Comparison of ENCODE assay signal across 15 cellular contexts in the genomic region with DNA sequence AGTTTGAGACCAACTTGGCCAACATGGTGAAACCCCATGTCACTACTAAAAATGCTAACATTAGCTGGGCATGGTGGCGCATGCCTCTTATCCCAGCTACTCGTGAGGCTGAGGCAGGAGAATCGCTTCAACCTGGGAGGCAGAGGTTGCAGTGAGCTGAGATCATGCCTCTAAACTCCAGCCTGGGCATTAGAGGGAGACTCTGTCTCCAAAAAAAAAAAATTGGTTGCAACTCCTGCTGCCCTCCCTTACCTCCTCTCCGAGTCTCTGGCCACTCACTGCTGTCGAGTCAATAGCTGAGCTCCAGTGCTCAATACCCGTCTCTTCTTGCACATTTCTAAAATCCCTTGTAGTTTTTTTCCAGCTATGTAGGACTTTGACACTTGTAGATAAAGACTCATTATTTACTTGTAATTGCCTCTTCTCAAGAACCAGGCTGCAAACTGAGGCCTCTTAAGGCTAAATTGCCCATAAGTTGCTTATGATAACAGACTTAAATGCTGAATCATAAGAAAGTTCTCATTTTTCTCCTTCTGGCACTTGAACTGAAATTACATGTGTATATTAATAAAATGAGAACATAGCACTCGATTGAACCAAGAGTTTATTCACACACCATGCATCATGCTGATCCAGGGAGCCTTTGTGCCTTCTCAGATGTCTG. TPM values are rescaled to one million over a fixed set of nuclear protein-coding genes. Genes with fewer than 3 reads are reported as not detected.
DNase-seq lines count a peak whose midpoint lies in the region; ATAC-seq, FAIRE-seq and TF ChIP-seq lines count a peak whose summit lies in the region.
"Had no signal": no experiment of that assay in that cellular context is flagged by ENCODE, and none has a peak within 500 bp of the region (broad histone marks: within the 10 kb centered on the region; RNA-seq: fewer than 3 reads in every experiment).

No MANE protein-coding gene starts in this region.

- H3K4me3 Mint-ChIP-seq in activated CD8-positive, alpha-beta memory T cell treated with anti-CD3 and anti-CD28 coated beads, Interleukin-2, amount 10 ng/mL, durations not matched to agents 7 days and 5 days: peak overlapping the region; percentile 44

- CTCF ChIA-PET in activated CD8-positive, alpha-beta memory T cell treated with anti-CD3 and anti-CD28 coated beads, Interleukin-2, amount 10 ng/mL, durations not matched to agents 7 days and 5 days (lab: Charles Lee): interaction anchor here (0.6 to 2.3 kb wide), 4 partner anchors 11 to 160 kb away, joined by 3 to 12 read pairs (median 3); no protein-coding TSS in a partner anchor

- H3K4me2 ChIP-seq in OCI-LY3 (ENCODE audit: low read length): peak overlapping the region; percentile 78; the same call in 1 of the 2 replicates
- H3K4me2 ChIP-seq: PC-9 had no signal

- no peaks in the 10 kb centered on the region for H3K9me3 Mint-ChIP-seq in activated CD8-positive, alpha-beta memory T cell treated with anti-CD3 and anti-CD28 coated beads, Interleukin-2, amount 10 ng/mL, durations not matched to agents 7 days and 5 days (ENCODE audit: low read depth)

- peaks cover 89% of the 10 kb centered on the region for H3K4me1 Mint-ChIP-seq in activated CD8-positive, alpha-beta memory T cell treated with anti-CD3 and anti-CD28 coated beads, Interleukin-2, amount 10 ng/mL, durations not matched to agents 7 days and 5 days

- H3K4me3 ChIP-seq in OCI-LY3 (ENCODE audit: low read length) (no peak overlapping the region), colonic mucosa (no peak overlapping the region), small intestine (ENCODE audit: low read depth in 1 of 2, low read length in 2 of 2) (peak overlapping the region in 1 of 2 donors; percentile 34)
- H3K4me3 ChIP-seq: coronary artery, esophagus muscularis mucosa, PC-9 had no signal

- H3K27me3 Mint-ChIP-seq in activated CD8-positive, alpha-beta memory T cell treated with anti-CD3 and anti-CD28 coated beads, Interleukin-2, amount 10 ng/mL, durations not matched to agents 7 days and 5 days: no peaks in the 10 kb centered on the region

- DNase-seq in activated CD8-positive, alpha-beta memory T cell treated with anti-CD3 and anti-CD28 coated beads, Interleukin-2, amount 10 ng/mL, durations not matched to agents 7 days and 5 days: no peak
- DNase-seq in activated CD8-positive, alpha-beta memory T cell treated with anti-CD3 and anti-CD28 coated beads, Interleukin-2, amount 50 U/mL, for 48 hours: no peak
- DNase-seq in colonic mucosa (no peak), small intestine (peak; percentile 83), RPMI8226 (no peak), cerebellar cortex (ENCODE audit: low spot score) (no peak)
- DNase-seq: amniotic stem cell; mesendoderm; NCI-H446; PC-9; stimulated activated CD4-positive, alpha-beta T cell treated with anti-CD3 and anti-CD28 coated beads, Interleukin-12 subunit alpha, Interleukin-12 subunit beta, amount 100 ng/mL, for 4 hours had no signal

- H3K27me3 ChIP-seq in OCI-LY3 (ENCODE audit: low read depth, low read length): no peaks in the 10 kb centered on the region
- no peaks in the 10 kb centered on the region for H3K27me3 ChIP-seq in colonic mucosa
- no peaks in the 10 kb centered on the region for H3K27me3 ChIP-seq in small intestine (ENCODE audit: control insufficient read depth in 2 of 2, insufficient read depth in 2 of 2, low read length in 2 of 2)
- H3K27me3 ChIP-seq: esophagus muscularis mucosa had no signal

- H2AFZ ChIP-seq in OCI-LY3 (ENCODE audit: low read depth, low read length): no peak overlapping the region
- H2AFZ ChIP-seq: PC-9 had no signal

- H3K36me3 ChIP-seq in OCI-LY3 (replicated peaks; ENCODE audit: low read depth, low read length) (no peaks in the 10 kb centered on the region), colonic mucosa (no peaks in the 10 kb centered on the region), small intestine (ENCODE audit: control insufficient read depth in 2 of 2, insufficient read depth in 2 of 2, low read length in 2 of 2) (no peaks in the 10 kb centered on the region)
- H3K36me3 ChIP-seq: esophagus muscularis mucosa had no signal

- H3K27ac ChIP-seq in OCI-LY3 (ENCODE audit: low read length): no peak overlapping the region
- peak overlapping the region; percentile 10 for H3K27ac ChIP-seq in colonic mucosa
- H3K27ac ChIP-seq in small intestine (ENCODE audit: low read depth in 1 of 2, low read length in 1 of 2): peak overlapping the region; percentile 71
- H3K27ac ChIP-seq: coronary artery, esophagus muscularis mucosa, PC-9 had no signal

- no peaks in the 10 kb centered on the region for H3K9me3 ChIP-seq in OCI-LY3 (ENCODE audit: insufficient read depth, low read length)
- no peaks in the 10 kb centered on the region for H3K9me3 ChIP-seq in colonic mucosa
- no peaks in the 10 kb centered on the region for H3K9me3 ChIP-seq in small intestine (ENCODE audit: control insufficient read depth, low read depth)
- H3K9me3 ChIP-seq: esophagus muscularis mucosa had no signal

- TF ChIP-seq CTCF in OCI-LY3 (IDR thresholded peaks at IDR 0.05; ENCODE audit: low read depth, low read length) (no peak), colonic mucosa (IDR thresholded peaks at IDR 0.05) (no peak)

- peak overlapping the region; percentile 81 for H3K27ac Mint-ChIP-seq in activated CD8-positive, alpha-beta memory T cell treated with anti-CD3 and anti-CD28 coated beads, Interleukin-2, amount 10 ng/mL, durations not matched to agents 7 days and 5 days

- intact Hi-C loops in colonic mucosa (cut with DNase I): no loop called here

- no peak for FAIRE-seq in small intestine (lab: Jason Lieb, UNC)

- H3K4me1 ChIP-seq in OCI-LY3 (ENCODE audit: low read length) (peaks cover 80% of the 10 kb centered on the region), colonic mucosa (peaks cover 4% of the 10 kb centered on the region), small intestine (ENCODE audit: control insufficient read depth in 2 of 2, insufficient read depth in 1 of 2, low read depth in 1 of 2, low read length in 1 of 2) (peaks cover 14 to 42% of the 10 kb centered on the region in 2 donors)

- H4K20me1 ChIP-seq in OCI-LY3 (ENCODE audit: insufficient read depth, low read length): peaks cover 8% of the 10 kb centered on the region; the same call in 1 of the 2 replicates

- peaks cover 71% of the 10 kb centered on the region for H3K79me2 ChIP-seq in OCI-LY3 (ENCODE audit: low read length)

- H3K9ac ChIP-seq in OCI-LY3 (ENCODE audit: low read length) (no peak overlapping the region), colonic mucosa (ENCODE audit: low read depth in 2 of 2, low read length in 2 of 2) (peak overlapping the region in 1 of 2 donors; percentile 8)

- H3K36me3 Mint-ChIP-seq in activated CD8-positive, alpha-beta memory T cell treated with anti-CD3 and anti-CD28 coated beads, Interleukin-2, amount 10 ng/mL, durations not matched to agents 7 days and 5 days: peaks cover 9% of the 10 kb centered on the region

- WGBS in small intestine, 3 donors: 17 to 54% (median 43%) methylated on average over 7 of the region's 7 CpGs

- no peak for ATAC-seq in activated CD8-positive, alpha-beta memory T cell treated with anti-CD3 and anti-CD28 coated beads, Interleukin-2, amount 10 ng/mL, durations not matched to agents 7 days and 5 days
- ATAC-seq in HG02763 (IDR thresholded peaks at IDR 0.05; ENCODE audit: unreplicated experiment): no peak

RNA-seq across cellular contexts. Expression of a gene that starts 13.8 kb away (rescaled TPM):
- total RNA-seq in activated CD8-positive, alpha-beta memory T cell treated with anti-CD3 and anti-CD28 coated beads, Interleukin-2, amount 10 ng/mL, durations not matched to agents 7 days and 5 days: 10 to 100 TPM; 47.3 to 49.5 TPM
- total RNA-seq in colonic mucosa: 10 to 100 TPM; 18.0 to 41.1 TPM
- polyA plus RNA-seq in small intestine: 10 to 100 TPM; 11.6 to 17.0 (median 17.0) TPM
